In genomic region chr12:50400104-50400637, GRCh38 we compare ENCODE assay signal across 7 cellular contexts.
DNase-seq lines count a peak whose midpoint lies in the region; ATAC-seq and TF ChIP-seq lines count a peak whose summit lies in the region.

No MANE protein-coding gene starts in this region.

- H3K9ac ChIP-seq in Loucy (ENCODE audit: low read depth, low read length, poor library complexity, severe bottlenecking), result peak overlapping the region; percentile 89

- DNase-seq in astrocyte of the spinal cord (ENCODE audit: low read depth, low spot score) (no peak), memory B cell (ENCODE audit: low spot score in 2 of 2) (no peak), amygdala (lab: John Stamatoyannopoulos, UW) (no peak)
- no peak for DNase-seq in stimulated activated CD4-positive, alpha-beta T cell treated with anti-CD3 and anti-CD28 coated beads, Interleukin-12 subunit alpha, Interleukin-12 subunit beta, amount 100 ng/mL, for 4 hours

- peaks cover 44% of the 10 kb centered on the region for H3K79me2 ChIP-seq in Loucy (ENCODE audit: insufficient read depth, low read length)

- H3K36me3 Mint-ChIP-seq in memory B cell, result peaks cover 5% of the 10 kb centered on the region

- H4K20me1 ChIP-seq in Loucy (ENCODE audit: insufficient read depth, low read length, poor library complexity, severe bottlenecking), result peaks cover 34% of the 10 kb centered on the region

- H3F3A ChIP-seq in Loucy (ENCODE audit: low read depth), result no peaks in the 10 kb centered on the region; the same call in 1 of the 2 replicates

- H3K9me3 ChIP-seq in Loucy (ENCODE audit: insufficient read depth, low read depth, low read length), result no peaks in the 10 kb centered on the region

- TF ChIP-seq CTCF in Loucy (conservative IDR thresholded peaks at IDR 0.05; ENCODE audit: low read length) (no peak), astrocyte of the spinal cord (IDR thresholded peaks at IDR 0.05; ENCODE audit: low read depth, low read length) (no peak)

- H3K4me3 Mint-ChIP-seq in memory B cell, result peak overlapping the region; percentile 91

- H3K27me3 ChIP-seq in Loucy (ENCODE audit: insufficient read depth, low read length, poor library complexity, severe bottlenecking), result peaks cover 9% of the 10 kb centered on the region

- H3K27ac Mint-ChIP-seq in memory B cell, result peak overlapping the region; percentile 88

- peaks cover 2% of the 10 kb centered on the region for H3K9me3 Mint-ChIP-seq in memory B cell

- peak overlapping the region; percentile 83 for H2AFZ ChIP-seq in Loucy (ENCODE audit: low read length)

- in situ Hi-C loops in astrocyte of the spinal cord (cut with HindIII; ENCODE audit: low sequenced_read_pairs), result no loop called here

- peaks cover 25% of the 10 kb centered on the region for H3K4me1 ChIP-seq in Loucy (ENCODE audit: insufficient read depth, low read length, poor library complexity, severe bottlenecking)

- no peaks in the 10 kb centered on the region for H3K9me2 ChIP-seq in Loucy (replicated peaks; ENCODE audit: low read depth, low read length)

- H3K4me1 Mint-ChIP-seq in memory B cell, result peaks cover 13% of the 10 kb centered on the region

- peak overlapping the region; percentile 65 for H3K4me2 ChIP-seq in Loucy (ENCODE audit: low read depth, low read length, poor library complexity, severe bottlenecking)

- H3K4me3 ChIP-seq in Loucy (ENCODE audit: low read length, poor library complexity, severe bottlenecking), result peak overlapping the region; percentile 96
- peak overlapping the region; percentile 95 for H3K4me3 ChIP-seq in astrocyte of the spinal cord (ENCODE audit: low read depth, low read length)

- ATAC-seq in GM19025 (IDR thresholded peaks at IDR 0.05; ENCODE audit: low read depth, unreplicated experiment) (peak; percentile 17), memory B cell (ENCODE audit: low read depth) (peak; percentile 10), GM18909 (IDR thresholded peaks at IDR 0.05; ENCODE audit: poor library complexity, unreplicated experiment) (no peak)

- no peaks in the 10 kb centered on the region for H3K36me3 ChIP-seq in Loucy (ENCODE audit: insufficient read depth, low read length)

- peaks cover 4% of the 10 kb centered on the region for H3K27me3 Mint-ChIP-seq in memory B cell
